14 cellular contexts compared by ENCODE assay signal in the genomic region with DNA sequence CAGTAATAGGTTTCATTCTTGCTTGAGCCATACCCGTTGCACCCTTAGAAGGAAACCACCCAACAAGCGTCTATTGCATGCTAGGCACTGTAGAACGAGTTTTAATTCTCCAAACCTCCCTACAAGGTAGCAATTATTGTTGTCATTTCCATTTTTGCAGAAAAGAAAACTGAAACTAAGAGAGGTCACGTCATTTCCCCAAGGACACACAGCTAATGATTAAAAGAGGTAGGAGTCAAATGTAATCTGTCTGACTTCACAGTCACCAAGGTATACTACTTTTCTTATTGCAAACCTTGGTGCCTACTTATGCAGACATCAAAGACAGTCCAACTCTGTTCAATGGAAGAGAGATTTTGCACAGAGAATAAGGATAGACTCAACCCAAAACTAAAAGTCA. TPM values are rescaled to one million over a fixed set of nuclear protein-coding genes. Genes with fewer than 3 reads are reported as not detected.
DNase-seq lines count a peak whose midpoint lies in the region; ATAC-seq lines count a peak whose summit lies in the region.
"Had no signal": no experiment of that assay in that cellular context is flagged by ENCODE, and none has a peak within 500 bp of the region (broad histone marks: within the 10 kb centered on the region; RNA-seq: fewer than 3 reads in every experiment).

No MANE protein-coding gene starts in this region.

- H3K36me3 Mint-ChIP-seq in activated CD4-positive, alpha-beta T cell treated with anti-CD3 and anti-CD28 coated beads for 36 hours (ENCODE audit: low read depth), result no peaks in the 10 kb centered on the region
- no peaks in the 10 kb centered on the region for H3K36me3 Mint-ChIP-seq in stimulated activated effector memory CD8-positive, alpha-beta T cell treated with anti-CD3 and anti-CD28 coated beads, Interleukin-12 subunit alpha, Interleukin-12 subunit beta, amount 100 ng/mL, for 72 hours

- no peaks in the 10 kb centered on the region for H3K9me3 Mint-ChIP-seq in activated CD4-positive, alpha-beta T cell treated with anti-CD3 and anti-CD28 coated beads for 36 hours (ENCODE audit: low read depth)
- peaks cover 3% of the 10 kb centered on the region for H3K9me3 Mint-ChIP-seq in stimulated activated effector memory CD8-positive, alpha-beta T cell treated with anti-CD3 and anti-CD28 coated beads, Interleukin-12 subunit alpha, Interleukin-12 subunit beta, amount 100 ng/mL, for 72 hours
- H3K9me3 Mint-ChIP-seq: activated T-cell treated with anti-CD3 and anti-CD28 coated beads, Interleukin-2, amount 50 U/mL, for 24 hours had no signal

- no peak for DNase-seq in activated CD4-positive, alpha-beta T cell treated with anti-CD3 and anti-CD28 coated beads for 36 hours
- no peak for DNase-seq in activated CD4-positive, alpha-beta T cell treated with anti-CD3 and anti-CD28 coated beads, Interleukin-2, amount 50 U/mL, for 1 hour
- DNase-seq in stimulated activated effector memory CD8-positive, alpha-beta T cell treated with anti-CD3 and anti-CD28 coated beads, Interleukin-12 subunit alpha, Interleukin-12 subunit beta, amount 100 ng/mL, for 72 hours (ENCODE audit: low spot score in 2 of 2), result no peak
- DNase-seq in RPMI8226, result no peak
- DNase-seq in cerebellar nuclear complex (lab: John Stamatoyannopoulos, UW), result no peak
- no peak for DNase-seq in left cardiac atrium
- DNase-seq: activated T-cell treated with anti-CD3 and anti-CD28 coated beads, Interleukin-2, amount 50 U/mL, for 24 hours; foreskin fibroblast; left lung; NCI-H1092 treated with DMSO at 0.1 percent for 48 hours had no signal

- no peaks in the 10 kb centered on the region for H3K4me1 Mint-ChIP-seq in activated CD4-positive, alpha-beta T cell treated with anti-CD3 and anti-CD28 coated beads for 36 hours
- peaks cover 8% of the 10 kb centered on the region for H3K4me1 Mint-ChIP-seq in stimulated activated effector memory CD8-positive, alpha-beta T cell treated with anti-CD3 and anti-CD28 coated beads, Interleukin-12 subunit alpha, Interleukin-12 subunit beta, amount 100 ng/mL, for 72 hours

- ATAC-seq in activated CD4-positive, alpha-beta T cell treated with anti-CD3 and anti-CD28 coated beads for 36 hours, result peak; percentile 57
- ATAC-seq in GM21723 (IDR thresholded peaks at IDR 0.05; ENCODE audit: unreplicated experiment), result peak; percentile 96
- peak; percentile 93 for ATAC-seq in HG03159 (IDR thresholded peaks at IDR 0.05; ENCODE audit: unreplicated experiment)
- peak; percentile 71 for ATAC-seq in stimulated activated effector memory CD8-positive, alpha-beta T cell treated with anti-CD3 and anti-CD28 coated beads, Interleukin-12 subunit alpha, Interleukin-12 subunit beta, amount 100 ng/mL, for 72 hours
- ATAC-seq in left cardiac atrium, result no peak
- ATAC-seq: left lung had no signal

- CTCF ChIA-PET in activated CD4-positive, alpha-beta T cell treated with anti-CD3 and anti-CD28 coated beads for 36 hours (lab: Charles Lee), result no interaction called here

- peaks cover 15% of the 10 kb centered on the region for H3K27me3 Mint-ChIP-seq in activated CD4-positive, alpha-beta T cell treated with anti-CD3 and anti-CD28 coated beads for 36 hours

- no peak overlapping the region for H3K27ac Mint-ChIP-seq in activated CD4-positive, alpha-beta T cell treated with anti-CD3 and anti-CD28 coated beads for 36 hours
- H3K27ac Mint-ChIP-seq in stimulated activated effector memory CD8-positive, alpha-beta T cell treated with anti-CD3 and anti-CD28 coated beads, Interleukin-12 subunit alpha, Interleukin-12 subunit beta, amount 100 ng/mL, for 72 hours, result no peak overlapping the region
- H3K27ac Mint-ChIP-seq: activated T-cell treated with anti-CD3 and anti-CD28 coated beads, Interleukin-2, amount 50 U/mL, for 24 hours had no signal

- intact Hi-C loops in activated CD4-positive, alpha-beta T cell treated with anti-CD3 and anti-CD28 coated beads for 36 hours (cut with DNase I, micrococcal nuclease), result no loop called here
- intact Hi-C loops in left cardiac atrium (cut with DNase I), result no loop called here

- POLR2A ChIA-PET in activated CD4-positive, alpha-beta T cell treated with anti-CD3 and anti-CD28 coated beads for 36 hours (lab: Charles Lee), result no interaction called here

- H3K4me3 Mint-ChIP-seq in activated CD4-positive, alpha-beta T cell treated with anti-CD3 and anti-CD28 coated beads for 36 hours, result no peak overlapping the region
- no peak overlapping the region for H3K4me3 Mint-ChIP-seq in stimulated activated effector memory CD8-positive, alpha-beta T cell treated with anti-CD3 and anti-CD28 coated beads, Interleukin-12 subunit alpha, Interleukin-12 subunit beta, amount 100 ng/mL, for 72 hours
- H3K4me3 Mint-ChIP-seq: activated T-cell treated with anti-CD3 and anti-CD28 coated beads, Interleukin-2, amount 50 U/mL, for 24 hours had no signal

RNA-seq across cellular contexts. Expression of gene C1QL3, which starts 49.1 kb away (rescaled TPM):
- total RNA-seq in activated CD4-positive, alpha-beta T cell treated with anti-CD3 and anti-CD28 coated beads for 36 hours, result not detected
- not detected for total RNA-seq in left cardiac atrium
- total RNA-seq: left lung, omental fat pad, tibial nerve had no signal

Comparison
In these comparisons a context has a peak if more than half of its experiments do, and no peak if none do; other contexts are left out.
1. ATAC-seq: peak in activated CD4-positive, alpha-beta T cell treated with anti-CD3 and anti-CD28 coated beads for 36 hours (single experiment), GM21723 (single experiment), HG03159 (single experiment) and stimulated activated effector memory CD8-positive, alpha-beta T cell treated with anti-CD3 and anti-CD28 coated beads, Interleukin-12 subunit alpha, Interleukin-12 subunit beta, amount 100 ng/mL, for 72 hours (single experiment); none in left cardiac atrium (0 of 2).